ENCODE assay signal across 9 cellular contexts in genomic region chr2:164126960-164127359, GRCh38.
A peak's percentile ranks its signal among the peaks of the same experiment; 100 is the strongest.
DNase-seq lines count a peak whose midpoint lies in the region; FAIRE-seq and TF ChIP-seq lines count a peak whose summit lies in the region.
"Had no signal": no experiment of that assay in that cellular context is flagged by ENCODE, and none has a peak within 500 bp of the region (broad histone marks: within the 10 kb centered on the region; RNA-seq: fewer than 3 reads in every experiment).

No MANE protein-coding gene starts in this region.

- intact Hi-C loops in kidney (cut with DNase I): no loop called here

- H3K4me1 ChIP-seq in kidney (ENCODE audit: control insufficient read depth in 1 of 2, insufficient read depth in 1 of 2, low read depth in 1 of 2, low read length in 2 of 2) (no peaks in the 10 kb centered on the region), HAP-1 (no peaks in the 10 kb centered on the region)
- H3K4me1 ChIP-seq: vagina had no signal

- H3K9me3 ChIP-seq in kidney (ENCODE audit: control insufficient read depth in 1 of 2, low read length in 2 of 2) (no peaks in the 10 kb centered on the region), HAP-1 (no peaks in the 10 kb centered on the region)
- H3K9me3 ChIP-seq: vagina had no signal

- H3K27me3 ChIP-seq in HAP-1 (ENCODE audit: low read depth): no peaks in the 10 kb centered on the region
- H3K27me3 ChIP-seq: vagina had no signal

- DNase-seq in DMS114 treated with DMSO at 0.1 percent for 48 hours (lab: John Stamatoyannopoulos, UW; ENCODE audit: unreplicated experiment): peak; percentile 71
- DNase-seq in RPMI8226: peak; percentile 16
- peak; percentile 28 for DNase-seq in fibroblast of gingiva (ENCODE audit: low read depth)
- peak; percentile 51 for DNase-seq in renal cortical epithelial cell (ENCODE audit: low read depth)
- DNase-seq in EL: no peak
- DNase-seq in NCI-H345 (lab: John Stamatoyannopoulos, UW): no peak
- no peak for DNase-seq in kidney
- no peak for DNase-seq in HAP-1 (ENCODE audit: low spot score in 2 of 2)

- no peak overlapping the region for H3K4me3 ChIP-seq in kidney (ENCODE audit: low read length in 2 of 2)
- no peak overlapping the region for H3K4me3 ChIP-seq in HAP-1
- H3K4me3 ChIP-seq: vagina had no signal

- H3K36me3 ChIP-seq in kidney (ENCODE audit: control insufficient read depth in 1 of 2, insufficient read depth in 2 of 2, low read length in 2 of 2) (no peaks in the 10 kb centered on the region), HAP-1 (replicated peaks) (no peaks in the 10 kb centered on the region)
- H3K36me3 ChIP-seq: vagina had no signal

- H3K27ac ChIP-seq in kidney (ENCODE audit: low read depth in 2 of 2, low read length in 2 of 2): no peak overlapping the region
- H3K27ac ChIP-seq: vagina had no signal

- in situ Hi-C loops in HAP-1 (cut with MboI; ENCODE audit: low sequenced_read_pairs): no loop called here

- no peak overlapping the region for H3K9ac ChIP-seq in kidney (ENCODE audit: low read length in 2 of 2)

- FAIRE-seq in kidney (lab: Jason Lieb, UNC): no peak

- TF ChIP-seq CTCF in kidney (IDR thresholded peaks at IDR 0.05; ENCODE audit: borderline replicate concordance, extremely low read depth, insufficient read depth): no peak

Comparison
In these comparisons a context has a peak if more than half of its experiments do, and no peak if none do; other contexts are left out.
1. DNase-seq: peak in DMS114 treated with DMSO at 0.1 percent for 48 hours (single experiment), RPMI8226 (single experiment), fibroblast of gingiva (single experiment) and renal cortical epithelial cell (single experiment); none in EL (single experiment), NCI-H345 (single experiment), kidney (single experiment) and HAP-1 (0 of 2).